Comparison of ENCODE assay signal across 1 cellular context in genomic region chr17:51036084-51036483, GRCh38.
TF ChIP-seq lines count a peak whose summit lies in the region.

No MANE protein-coding gene starts in this region.

TF ChIP-seq in IMR-90, 13 proteins besides CTCF, POLR2A, EP300 and RAD21 (continued from another document):
- TF ChIP-seq RCOR1 (IDR thresholded peaks at IDR 0.05; ENCODE audit: insufficient replicate concordance, low read length) (no peak), SMC3 (IDR thresholded peaks at IDR 0.05; ENCODE audit: low read depth, low read length) (no peak), MAZ (IDR thresholded peaks at IDR 0.05; ENCODE audit: borderline replicate concordance, low read depth, low read length) (no peak)
